Comparison of ENCODE assay signal across 8 cellular contexts in the genomic region with DNA sequence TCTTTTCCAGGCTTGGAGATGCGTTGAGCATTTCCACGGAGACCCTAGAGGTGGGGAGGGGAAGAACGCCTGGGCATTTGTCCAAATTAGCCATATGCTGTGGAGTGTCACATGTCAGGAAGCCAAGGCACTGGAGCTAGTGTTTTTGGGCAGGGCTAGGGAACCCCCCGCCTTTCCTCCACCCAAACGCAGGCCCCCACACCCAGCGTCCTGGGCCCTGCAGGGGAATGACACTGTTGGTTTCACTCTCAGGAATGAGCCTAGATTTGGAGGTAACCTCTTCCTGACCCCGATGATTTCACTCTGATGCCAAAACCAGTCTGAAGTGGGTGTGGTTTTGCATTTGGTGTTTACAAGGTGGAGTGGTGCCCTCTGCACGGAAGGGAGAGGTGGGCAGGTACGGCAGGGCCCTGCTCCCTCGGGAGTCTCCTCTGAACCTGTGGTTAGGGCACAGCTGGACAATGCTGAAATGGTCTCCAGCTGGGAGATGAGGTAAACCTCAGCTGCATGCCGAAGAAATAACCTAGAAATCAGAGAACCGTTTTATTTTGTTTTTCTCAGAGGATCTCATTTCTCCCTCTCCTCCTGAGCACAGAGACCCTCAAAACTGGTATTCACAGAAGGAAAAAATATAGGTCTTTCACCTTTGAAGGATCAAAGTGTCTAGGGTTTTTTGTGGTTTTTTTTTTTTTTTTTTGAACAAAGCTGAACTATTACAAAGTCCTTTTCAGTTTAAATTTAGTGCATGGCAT. TPM values are rescaled to one million over a fixed set of nuclear protein-coding genes. Genes with fewer than 3 reads are reported as not detected.
DNase-seq lines count a peak whose midpoint lies in the region; ATAC-seq and TF ChIP-seq lines count a peak whose summit lies in the region.

No MANE protein-coding gene starts in this region.

- peaks cover 34% of the 10 kb centered on the region for H3K36me3 Mint-ChIP-seq in endodermal cell (ENCODE audit: low read depth)

- H3K4me1 Mint-ChIP-seq in endodermal cell: peaks cover 6% of the 10 kb centered on the region

- H3K9ac ChIP-seq in endodermal cell (ENCODE audit: extremely low read depth, low read length, poor library complexity, severe bottlenecking): no peak overlapping the region

- H3K27ac ChIP-seq in A673 (ENCODE audit: low read depth, low read length, poor library complexity, severe bottlenecking) (no peak overlapping the region), endodermal cell (ENCODE audit: low read depth, low read length) (no peak overlapping the region)

- H3K9me3 Mint-ChIP-seq in endodermal cell: no peaks in the 10 kb centered on the region

- BruUV-seq in A673 (replicated peaks; lab: Mats Ljungman, UMichigan): no TSS peak

- peaks cover 22% of the 10 kb centered on the region for H3K4me1 ChIP-seq in A673 (ENCODE audit: insufficient read depth, low read length, poor library complexity, severe bottlenecking)
- no peaks in the 10 kb centered on the region for H3K4me1 ChIP-seq in endodermal cell (ENCODE audit: control insufficient read depth, insufficient read depth, low read length)

- DNase-seq in A673 (ENCODE audit: low spot score) (peak; percentile 58), RPMI7951 (ENCODE audit: low read depth) (peak; percentile 68), endodermal cell (no peak), SW 1271 (lab: John Stamatoyannopoulos, UW) (no peak), epidermal melanocyte (ENCODE audit: insufficient read length, low spot score) (no peak)
- peak; percentile 11 for DNase-seq in stimulated activated CD4-positive, alpha-beta T cell treated with anti-CD3 and anti-CD28 coated beads, Interleukin-1b, Interleukin-23, amount 100 ng/mL, for 48 hours

- ATAC-seq in GM18861 (IDR thresholded peaks at IDR 0.05; ENCODE audit: unreplicated experiment) (peak; percentile 40), HG03097 (IDR thresholded peaks at IDR 0.05; ENCODE audit: low FRiP score, unreplicated experiment) (peak; percentile 37)

- H3K4me3 ChIP-seq in A673 (ENCODE audit: low read depth, low read length, poor library complexity, severe bottlenecking): no peak overlapping the region
- no peak overlapping the region for H3K4me3 ChIP-seq in endodermal cell (ENCODE audit: low read length)

- H3K9me3 ChIP-seq in A673 (ENCODE audit: low read depth, low read length, poor library complexity, severe bottlenecking) (no peaks in the 10 kb centered on the region), endodermal cell (ENCODE audit: control insufficient read depth, low read length) (no peaks in the 10 kb centered on the region)

- 89 to 100% methylated on average over 6 to 12 of the region's 12 CpGs for WGBS in endodermal cell (ENCODE audit: insufficient coverage in 1 of 2, insufficient read length in 1 of 2), 2 experiments

- POLR2A ChIA-PET in A673 (lab: Charles Lee; ENCODE audit: low non-redundant PET): interaction anchor here (0.6 kb wide), 1 partner anchor 1503 kb away, joined by 5 read pairs; no protein-coding TSS in a partner anchor

- H3K36me3 ChIP-seq in A673 (ENCODE audit: insufficient read depth, low read length, poor library complexity, severe bottlenecking) (no peaks in the 10 kb centered on the region), endodermal cell (ENCODE audit: control insufficient read depth, insufficient read depth, low read length) (peaks cover 67% of the 10 kb centered on the region)

- TF ChIP-seq CTCF in A673 (conservative IDR thresholded peaks at IDR 0.05; ENCODE audit: low read depth, low read length) (0 out of 2 replicates have a peak, but pooled peaks have one; percentile 24), endodermal cell (conservative IDR thresholded peaks at IDR 0.05) (peak; percentile 51)

- H3K27ac Mint-ChIP-seq in endodermal cell: peak overlapping the region; percentile 80

- H3K4me3 Mint-ChIP-seq in endodermal cell: no peak overlapping the region

- H3K27me3 Mint-ChIP-seq in endodermal cell (ENCODE audit: insufficient read depth): no peaks in the 10 kb centered on the region

- CTCF ChIA-PET in A673 (lab: Charles Lee): interaction anchor here (0.6 kb wide), 1 partner anchor 426 kb away, joined by 10 read pairs; no protein-coding TSS in a partner anchor

- intact Hi-C loops in A673 (cut with micrococcal nuclease; ENCODE audit: unreplicated experiment): loop anchor here (5.0 kb wide), 1 partner anchor 582 kb away; no protein-coding TSS in a partner anchor

- H3K27me3 ChIP-seq in A673 (replicated peaks; ENCODE audit: insufficient read depth, low read depth, low read length, poor library complexity) (no peaks in the 10 kb centered on the region), endodermal cell (ENCODE audit: control insufficient read depth, insufficient read depth, low read length, poor library complexity, severe bottlenecking) (no peaks in the 10 kb centered on the region)

RNA-seq across cellular contexts. Expression of gene MTHFD1L, which starts 29.6 kb away (rescaled TPM):
- total RNA-seq in A673 (2021) (78.7 and 90.7 TPM in 2 replicates), endodermal cell (10 to 100 TPM; 70.2 to 72.6 TPM)
- 21.5 and 21.6 TPM in 2 replicates for total RNA-seq in RPMI7951 (2014; rRNA removed; shearing (Covaris generic))
- polyA plus RNA-seq in endodermal cell (2013, experiment 1 of 2): 47.8 TPM
- 37.2 TPM for polyA plus RNA-seq in endodermal cell (2013, experiment 2 of 2)

Comparison
In these comparisons a context has a peak if more than half of its experiments do, and no peak if none do; other contexts are left out.
1. DNase-seq: peak in A673 (single experiment), RPMI7951 (single experiment) and stimulated activated CD4-positive, alpha-beta T cell treated with anti-CD3 and anti-CD28 coated beads, Interleukin-1b, Interleukin-23, amount 100 ng/mL, for 48 hours (single experiment); none in endodermal cell (single experiment), SW 1271 (0 of 2) and epidermal melanocyte (single experiment).